Comparison of ENCODE assay signal across 13 cellular contexts in the genomic region with DNA sequence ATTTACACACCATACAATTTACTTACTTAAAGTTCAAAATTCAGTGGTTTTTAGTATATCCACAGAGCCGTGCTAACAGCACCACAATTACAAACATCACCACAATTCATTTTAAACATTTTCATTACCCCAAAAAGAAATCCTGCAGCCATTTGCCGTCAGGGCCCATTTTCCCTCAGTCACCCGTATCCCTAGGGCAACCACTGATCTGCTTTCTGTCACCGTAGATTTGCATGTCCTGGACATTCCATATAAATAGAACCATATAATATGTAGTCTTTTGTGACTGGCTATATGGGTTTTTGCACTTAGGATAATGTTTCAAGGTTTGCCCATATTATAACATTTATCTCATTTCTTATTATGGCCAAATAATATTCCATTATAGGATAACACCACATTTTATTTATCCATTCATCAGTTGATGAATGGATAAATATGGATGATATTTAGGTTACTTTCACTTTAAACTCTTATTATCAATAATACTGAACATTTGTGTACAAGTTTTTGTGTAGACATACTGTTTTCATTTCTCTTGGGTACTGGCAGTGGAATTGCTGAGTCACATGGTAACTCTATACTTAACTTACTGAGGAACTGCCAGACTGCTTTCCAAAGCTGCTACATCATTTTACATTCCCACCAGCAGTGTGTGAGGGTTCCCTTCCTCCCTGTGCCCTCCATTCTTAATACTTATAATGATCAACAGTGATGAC.
DNase-seq lines count a peak whose midpoint lies in the region; ATAC-seq and TF ChIP-seq lines count a peak whose summit lies in the region.
"Had no signal": no experiment of that assay in that cellular context is flagged by ENCODE, and none has a peak within 500 bp of the region (broad histone marks: within the 10 kb centered on the region; RNA-seq: fewer than 3 reads in every experiment).

No MANE protein-coding gene starts in this region.

- in situ Hi-C loops in astrocyte of the spinal cord (cut with HindIII; ENCODE audit: low sequenced_read_pairs) = no loop called here

- no peak for ATAC-seq in HG02763 (IDR thresholded peaks at IDR 0.05; ENCODE audit: unreplicated experiment)
- ATAC-seq: activated naive CD8-positive, alpha-beta T cell treated with anti-CD3 and anti-CD28 coated beads, Interleukin-2, amount 50 U/mL, for 24 hours; stimulated activated memory B cell treated with anti-CD40 and anti-IgM and Interleukin-4, amounts not matched to agents 10 μg/mL and 1 μg/mL and 100 μg/mL, for 72 hours had no signal

- peaks cover 11% of the 10 kb centered on the region for H3K9me3 ChIP-seq in MG63

- peaks cover 6% of the 10 kb centered on the region for H3K36me3 ChIP-seq in MG63

- H3K27me3 ChIP-seq in MG63 = no peaks in the 10 kb centered on the region

- DNase-seq in Daoy (ENCODE audit: low read depth) = peak; percentile 63
- peak; percentile 30 for DNase-seq in MG63
- peak; percentile 77 for DNase-seq in astrocyte of the spinal cord (ENCODE audit: low read depth, low spot score)
- DNase-seq in myocyte (ENCODE audit: low read depth) = peak; percentile 74
- no peak for DNase-seq in DMS153 (lab: John Stamatoyannopoulos, UW)
- DNase-seq in T-helper 2 cell = no peak
- no peak for DNase-seq in GOT3 (lab: John Stamatoyannopoulos, UW)
- DNase-seq: activated naive CD8-positive, alpha-beta T cell treated with anti-CD3 and anti-CD28 coated beads, Interleukin-2, amount 50 U/mL, for 24 hours; naive B cell; NCI-H1694 treated with DMSO at 0.1 percent for 48 hours; T-helper 9 cell had no signal

- H3K4me3 ChIP-seq in MG63 = no peak overlapping the region
- no peak overlapping the region for H3K4me3 ChIP-seq in astrocyte of the spinal cord (ENCODE audit: low read depth, low read length)

- no peak for TF ChIP-seq CTCF in astrocyte of the spinal cord (IDR thresholded peaks at IDR 0.05; ENCODE audit: low read depth, low read length)

Comparison
In these comparisons a context has a peak if more than half of its experiments do, and no peak if none do; other contexts are left out.
1. DNase-seq: peak in Daoy (single experiment), MG63 (single experiment), astrocyte of the spinal cord (single experiment) and myocyte (single experiment); none in DMS153 (single experiment), T-helper 2 cell (0 of 5) and GOT3 (single experiment).